ENCODE assay signal across 8 cellular contexts in genomic region chr14:101760138-101761011, GRCh38. TPM values are rescaled to one million over a fixed set of nuclear protein-coding genes. Genes with fewer than 3 reads are reported as not detected.
DNase-seq lines count a peak whose midpoint lies in the region; ATAC-seq and TF ChIP-seq lines count a peak whose summit lies in the region.

No MANE protein-coding gene starts in this region.

- intact Hi-C loops in A673 (cut with micrococcal nuclease; ENCODE audit: unreplicated experiment) (loop anchor here (5.0 kb wide), 2 partner anchors 187 to 327 kb away; partner anchors contain the start of gene HSP90AA1), spleen (cut with DNase I; ENCODE audit: low total_unique reads) (no loop called here)

- H3K27me3 ChIP-seq in A673 (replicated peaks; ENCODE audit: insufficient read depth, low read depth, low read length, poor library complexity): peaks cover 6% of the 10 kb centered on the region
- no peaks in the 10 kb centered on the region for H3K27me3 ChIP-seq in spleen (replicated peaks in 1 of 7)

- H3K4me3 ChIP-seq in A673 (ENCODE audit: low read depth, low read length, poor library complexity, severe bottlenecking): peak overlapping the region; percentile 94
- H3K4me3 ChIP-seq in spleen: peak overlapping the region in 7 of 8 donors; percentile 86 to 99 (median 97)

- no peaks in the 10 kb centered on the region for H3K9me3 ChIP-seq in A673 (ENCODE audit: low read depth, low read length, poor library complexity, severe bottlenecking)
- H3K9me3 ChIP-seq in spleen: no peaks in the 10 kb centered on the region

- CTCF ChIA-PET in A673 (lab: Charles Lee): interaction anchor here (0.6 to 1.4 kb wide), 4 partner anchors 11 to 672 kb away, joined by 3 to 8 read pairs (median 5); no protein-coding TSS in a partner anchor

- H3K27ac ChIP-seq in A673 (ENCODE audit: low read depth, low read length, poor library complexity, severe bottlenecking) (no peak overlapping the region), spleen (peak overlapping the region; percentile 49 to 99 (median 98))

- ATAC-seq in GM19025 (IDR thresholded peaks at IDR 0.05; ENCODE audit: low read depth, unreplicated experiment) (peak; percentile 39), HG03354 (IDR thresholded peaks at IDR 0.05; ENCODE audit: poor library complexity, severe bottlenecking, unreplicated experiment) (peak; percentile 50)

- DNase-seq in A673 (ENCODE audit: low spot score) (peak; percentile 97), NCI-H460 (ENCODE audit: extremely low read depth, low read depth) (peak; percentile 97), cerebellar cortex (ENCODE audit: low spot score) (peak; percentile 96), islet precursor cell (peak; percentile 99), spleen (peak; percentile 99)
- DNase-seq in activated CD4-positive, alpha-beta T cell treated with anti-CD3 and anti-CD28 coated beads for 1 hour: peak; percentile 97

- BruUV-seq in A673 (replicated peaks; lab: Mats Ljungman, UMichigan): no TSS peak

- H3K36me3 ChIP-seq in A673 (ENCODE audit: insufficient read depth, low read length, poor library complexity, severe bottlenecking) (no peaks in the 10 kb centered on the region), spleen (peaks cover 0 to 19% (median 6%) of the 10 kb centered on the region in 6 donors)

- H3K4me1 ChIP-seq in A673 (ENCODE audit: insufficient read depth, low read length, poor library complexity, severe bottlenecking) (no peaks in the 10 kb centered on the region), spleen (peaks cover 9 to 40% (median 32%) of the 10 kb centered on the region in 6 donors)

- no peak for TF ChIP-seq POLR2A in spleen (IDR thresholded peaks at IDR 0.05)

- 3 to 8% (median 5%) methylated on average over 30 to 63 of the region's 63 CpGs for WGBS in spleen, 5 donors

- POLR2A ChIA-PET in A673 (lab: Charles Lee; ENCODE audit: low non-redundant PET): interaction anchor here (0.6 to 0.8 kb wide), 3 partner anchors 23 to 785 kb away, joined by 3 read pairs; no protein-coding TSS in a partner anchor

- TF ChIP-seq CTCF in A673 (conservative IDR thresholded peaks at IDR 0.05; ENCODE audit: low read depth, low read length) (no peak), spleen (IDR thresholded peaks at IDR 0.05 in 8 of 11, conservative IDR thresholded peaks at IDR 0.05 in 3 of 11) (peak in 1 of 11 experiments; percentile 9)

RNA-seq across cellular contexts. Expression of gene PPP2R5C, which starts 1.1 kb away (rescaled TPM):
- total RNA-seq in A673 (2021): 113 and 124 TPM in 2 replicates
- total RNA-seq in NCI-H460 (2014; rRNA removed; shearing (Covaris generic)): 352 TPM in 2 replicates
- polyA plus RNA-seq in NCI-H460 (2014; cell fraction: nucleus; rRNA removed): 120 and 140 TPM in 2 replicates
- total RNA-seq in spleen: 100 to 1,000 TPM; 193 to 322 (median 219) TPM
- 10 to 100 TPM; 80.8 to 95.3 (median 84.4) TPM for polyA plus RNA-seq in spleen
